Comparison of ENCODE assay signal across 1 cellular context in the genomic region with DNA sequence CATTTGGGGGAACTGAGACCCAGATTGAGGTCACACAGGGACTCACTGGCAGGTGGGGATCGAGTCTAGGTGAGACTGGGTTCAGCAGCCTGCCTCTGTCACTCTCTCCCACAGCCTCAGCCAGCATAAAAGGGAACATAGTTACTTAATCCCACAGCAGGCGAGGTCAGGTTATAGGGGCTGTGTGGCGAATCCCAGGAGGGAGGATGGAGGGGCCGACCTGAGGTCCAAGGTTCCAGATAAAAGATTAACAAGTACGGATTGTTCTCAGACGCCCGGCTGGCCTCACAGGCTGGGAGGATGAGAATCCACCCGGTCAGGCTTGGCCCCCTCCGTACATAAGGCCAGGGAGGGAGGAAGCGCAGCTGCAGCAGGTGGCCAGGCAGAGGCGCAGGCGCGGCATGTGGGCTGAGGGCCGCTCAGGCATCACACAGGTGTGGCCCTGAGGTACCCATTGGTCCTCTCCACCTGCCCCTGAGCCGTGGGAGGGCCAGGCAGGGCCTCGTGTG.
TF ChIP-seq lines count a peak whose summit lies in the region.

No MANE protein-coding gene starts in this region.

TF ChIP-seq in HepG2, 621 proteins besides CTCF, POLR2A, EP300 and RAD21 (continued from another document and continues in another):
- TF ChIP-seq, protein P1, sequence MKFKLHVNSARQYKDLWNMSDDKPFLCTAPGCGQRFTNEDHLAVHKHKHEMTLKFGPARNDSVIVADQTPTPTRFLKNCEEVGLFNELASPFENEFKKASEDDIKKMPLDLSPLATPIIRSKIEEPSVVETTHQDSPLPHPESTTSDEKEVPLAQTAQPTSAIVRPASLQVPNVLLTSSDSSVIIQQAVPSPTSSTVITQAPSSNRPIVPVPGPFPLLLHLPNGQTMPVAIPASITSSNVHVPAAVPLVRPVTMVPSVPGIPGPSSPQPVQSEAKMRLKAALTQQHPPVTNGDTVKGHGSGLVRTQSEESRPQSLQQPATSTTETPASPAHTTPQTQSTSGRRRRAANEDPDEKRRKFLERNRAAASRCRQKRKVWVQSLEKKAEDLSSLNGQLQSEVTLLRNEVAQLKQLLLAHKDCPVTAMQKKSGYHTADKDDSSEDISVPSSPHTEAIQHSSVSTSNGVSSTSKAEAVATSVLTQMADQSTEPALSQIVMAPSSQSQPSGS (CRISPR knock-in tag; IDR thresholded peaks at IDR 0.05), result 0 out of 2 replicates have a peak, but pooled peaks have one; percentile 18
- TF ChIP-seq ZNF335 (CRISPR knock-in tag; IDR thresholded peaks at IDR 0.05), result no peak
- no peak for TF ChIP-seq JUND (CRISPR knock-in tag; IDR thresholded peaks at IDR 0.05)
- TF ChIP-seq HOXA7 (CRISPR knock-in tag; IDR thresholded peaks at IDR 0.05), result no peak
- TF ChIP-seq, protein P2, sequence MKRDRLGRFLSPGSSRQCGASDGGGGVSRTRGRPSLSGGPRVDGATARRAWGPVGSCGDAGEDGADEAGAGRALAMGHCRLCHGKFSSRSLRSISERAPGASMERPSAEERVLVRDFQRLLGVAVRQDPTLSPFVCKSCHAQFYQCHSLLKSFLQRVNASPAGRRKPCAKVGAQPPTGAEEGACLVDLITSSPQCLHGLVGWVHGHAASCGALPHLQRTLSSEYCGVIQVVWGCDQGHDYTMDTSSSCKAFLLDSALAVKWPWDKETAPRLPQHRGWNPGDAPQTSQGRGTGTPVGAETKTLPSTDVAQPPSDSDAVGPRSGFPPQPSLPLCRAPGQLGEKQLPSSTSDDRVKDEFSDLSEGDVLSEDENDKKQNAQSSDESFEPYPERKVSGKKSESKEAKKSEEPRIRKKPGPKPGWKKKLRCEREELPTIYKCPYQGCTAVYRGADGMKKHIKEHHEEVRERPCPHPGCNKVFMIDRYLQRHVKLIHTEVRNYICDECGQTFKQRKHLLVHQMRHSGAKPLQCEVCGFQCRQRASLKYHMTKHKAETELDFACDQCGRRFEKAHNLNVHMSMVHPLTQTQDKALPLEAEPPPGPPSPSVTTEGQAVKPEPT (CRISPR knock-in tag; IDR thresholded peaks at IDR 0.05; ENCODE audit: low read depth), result no peak
- TF ChIP-seq KDM1A (CRISPR knock-in tag; IDR thresholded peaks at IDR 0.05), result peak; percentile 32; the same call in 1 of the 2 replicates
- no peak for TF ChIP-seq TCF12 (IDR thresholded peaks at IDR 0.05)
- TF ChIP-seq TCF12 (CRISPR knock-in tag; IDR thresholded peaks at IDR 0.05), result no peak
- TF ChIP-seq ELF4 (CRISPR knock-in tag; IDR thresholded peaks at IDR 0.05; ENCODE audit: borderline replicate concordance), result no peak
- peak; percentile 74; the same call in 1 of the 2 replicates for TF ChIP-seq ZNF564 (CRISPR knock-in tag; IDR thresholded peaks at IDR 0.05)
- TF ChIP-seq, protein P3, sequence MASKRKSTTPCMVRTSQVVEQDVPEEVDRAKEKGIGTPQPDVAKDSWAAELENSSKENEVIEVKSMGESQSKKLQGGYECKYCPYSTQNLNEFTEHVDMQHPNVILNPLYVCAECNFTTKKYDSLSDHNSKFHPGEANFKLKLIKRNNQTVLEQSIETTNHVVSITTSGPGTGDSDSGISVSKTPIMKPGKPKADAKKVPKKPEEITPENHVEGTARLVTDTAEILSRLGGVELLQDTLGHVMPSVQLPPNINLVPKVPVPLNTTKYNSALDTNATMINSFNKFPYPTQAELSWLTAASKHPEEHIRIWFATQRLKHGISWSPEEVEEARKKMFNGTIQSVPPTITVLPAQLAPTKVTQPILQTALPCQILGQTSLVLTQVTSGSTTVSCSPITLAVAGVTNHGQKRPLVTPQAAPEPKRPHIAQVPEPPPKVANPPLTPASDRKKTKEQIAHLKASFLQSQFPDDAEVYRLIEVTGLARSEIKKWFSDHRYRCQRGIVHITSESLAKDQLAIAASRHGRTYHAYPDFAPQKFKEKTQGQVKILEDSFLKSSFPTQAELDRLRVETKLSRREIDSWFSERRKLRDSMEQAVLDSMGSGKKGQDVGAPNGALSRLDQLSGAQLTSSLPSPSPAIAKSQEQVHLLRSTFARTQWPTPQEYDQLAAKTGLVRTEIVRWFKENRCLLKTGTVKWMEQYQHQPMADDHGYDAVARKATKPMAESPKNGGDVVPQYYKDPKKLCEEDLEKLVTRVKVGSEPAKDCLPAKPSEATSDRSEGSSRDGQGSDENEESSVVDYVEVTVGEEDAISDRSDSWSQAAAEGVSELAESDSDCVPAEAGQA (IDR thresholded peaks at IDR 0.05; ENCODE audit: low read depth), result no peak
- TF ChIP-seq, protein P3 (CRISPR knock-in tag; IDR thresholded peaks at IDR 0.05; ENCODE audit: borderline replicate concordance), result no peak
- TF ChIP-seq, protein P4, sequence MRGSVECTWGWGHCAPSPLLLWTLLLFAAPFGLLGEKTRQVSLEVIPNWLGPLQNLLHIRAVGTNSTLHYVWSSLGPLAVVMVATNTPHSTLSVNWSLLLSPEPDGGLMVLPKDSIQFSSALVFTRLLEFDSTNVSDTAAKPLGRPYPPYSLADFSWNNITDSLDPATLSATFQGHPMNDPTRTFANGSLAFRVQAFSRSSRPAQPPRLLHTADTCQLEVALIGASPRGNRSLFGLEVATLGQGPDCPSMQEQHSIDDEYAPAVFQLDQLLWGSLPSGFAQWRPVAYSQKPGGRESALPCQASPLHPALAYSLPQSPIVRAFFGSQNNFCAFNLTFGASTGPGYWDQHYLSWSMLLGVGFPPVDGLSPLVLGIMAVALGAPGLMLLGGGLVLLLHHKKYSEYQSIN (CRISPR knock-in tag; IDR thresholded peaks at IDR 0.05; ENCODE audit: borderline replicate concordance), result no peak
- TF ChIP-seq YEATS2 (CRISPR knock-in tag; IDR thresholded peaks at IDR 0.05; ENCODE audit: borderline replicate concordance), result no peak
- TF ChIP-seq SIN3A (IDR thresholded peaks at IDR 0.05; ENCODE audit: borderline replicate concordance, low read depth, low read length), result no peak
- peak; percentile 59 for TF ChIP-seq ERF (CRISPR knock-in tag; IDR thresholded peaks at IDR 0.05)
- no peak for TF ChIP-seq ZNF510 (CRISPR knock-in tag; IDR thresholded peaks at IDR 0.05; ENCODE audit: low read depth)
- 0 out of 2 replicates have a peak, but pooled peaks have one; percentile 33 for TF ChIP-seq ZNF33B (CRISPR knock-in tag; IDR thresholded peaks at IDR 0.05)
- TF ChIP-seq ZNF121 (CRISPR knock-in tag; IDR thresholded peaks at IDR 0.05), result no peak
- TF ChIP-seq SMARCE1 (IDR thresholded peaks at IDR 0.05; ENCODE audit: borderline replicate concordance), result no peak
- TF ChIP-seq, protein P5, sequence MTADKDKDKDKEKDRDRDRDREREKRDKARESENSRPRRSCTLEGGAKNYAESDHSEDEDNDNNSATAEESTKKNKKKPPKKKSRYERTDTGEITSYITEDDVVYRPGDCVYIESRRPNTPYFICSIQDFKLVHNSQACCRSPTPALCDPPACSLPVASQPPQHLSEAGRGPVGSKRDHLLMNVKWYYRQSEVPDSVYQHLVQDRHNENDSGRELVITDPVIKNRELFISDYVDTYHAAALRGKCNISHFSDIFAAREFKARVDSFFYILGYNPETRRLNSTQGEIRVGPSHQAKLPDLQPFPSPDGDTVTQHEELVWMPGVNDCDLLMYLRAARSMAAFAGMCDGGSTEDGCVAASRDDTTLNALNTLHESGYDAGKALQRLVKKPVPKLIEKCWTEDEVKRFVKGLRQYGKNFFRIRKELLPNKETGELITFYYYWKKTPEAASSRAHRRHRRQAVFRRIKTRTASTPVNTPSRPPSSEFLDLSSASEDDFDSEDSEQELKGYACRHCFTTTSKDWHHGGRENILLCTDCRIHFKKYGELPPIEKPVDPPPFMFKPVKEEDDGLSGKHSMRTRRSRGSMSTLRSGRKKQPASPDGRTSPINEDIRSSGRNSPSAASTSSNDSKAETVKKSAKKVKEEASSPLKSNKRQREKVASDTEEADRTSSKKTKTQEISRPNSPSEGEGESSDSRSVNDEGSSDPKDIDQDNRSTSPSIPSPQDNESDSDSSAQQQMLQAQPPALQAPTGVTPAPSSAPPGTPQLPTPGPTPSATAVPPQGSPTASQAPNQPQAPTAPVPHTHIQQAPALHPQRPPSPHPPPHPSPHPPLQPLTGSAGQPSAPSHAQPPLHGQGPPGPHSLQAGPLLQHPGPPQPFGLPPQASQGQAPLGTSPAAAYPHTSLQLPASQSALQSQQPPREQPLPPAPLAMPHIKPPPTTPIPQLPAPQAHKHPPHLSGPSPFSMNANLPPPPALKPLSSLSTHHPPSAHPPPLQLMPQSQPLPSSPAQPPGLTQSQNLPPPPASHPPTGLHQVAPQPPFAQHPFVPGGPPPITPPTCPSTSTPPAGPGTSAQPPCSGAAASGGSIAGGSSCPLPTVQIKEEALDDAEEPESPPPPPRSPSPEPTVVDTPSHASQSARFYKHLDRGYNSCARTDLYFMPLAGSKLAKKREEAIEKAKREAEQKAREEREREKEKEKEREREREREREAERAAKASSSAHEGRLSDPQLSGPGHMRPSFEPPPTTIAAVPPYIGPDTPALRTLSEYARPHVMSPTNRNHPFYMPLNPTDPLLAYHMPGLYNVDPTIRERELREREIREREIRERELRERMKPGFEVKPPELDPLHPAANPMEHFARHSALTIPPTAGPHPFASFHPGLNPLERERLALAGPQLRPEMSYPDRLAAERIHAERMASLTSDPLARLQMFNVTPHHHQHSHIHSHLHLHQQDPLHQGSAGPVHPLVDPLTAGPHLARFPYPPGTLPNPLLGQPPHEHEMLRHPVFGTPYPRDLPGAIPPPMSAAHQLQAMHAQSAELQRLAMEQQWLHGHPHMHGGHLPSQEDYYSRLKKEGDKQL (CRISPR knock-in tag; IDR thresholded peaks at IDR 0.05; ENCODE audit: low read depth), result 0 out of 2 replicates have a peak, but pooled peaks have one; percentile 32
- TF ChIP-seq, protein P6, sequence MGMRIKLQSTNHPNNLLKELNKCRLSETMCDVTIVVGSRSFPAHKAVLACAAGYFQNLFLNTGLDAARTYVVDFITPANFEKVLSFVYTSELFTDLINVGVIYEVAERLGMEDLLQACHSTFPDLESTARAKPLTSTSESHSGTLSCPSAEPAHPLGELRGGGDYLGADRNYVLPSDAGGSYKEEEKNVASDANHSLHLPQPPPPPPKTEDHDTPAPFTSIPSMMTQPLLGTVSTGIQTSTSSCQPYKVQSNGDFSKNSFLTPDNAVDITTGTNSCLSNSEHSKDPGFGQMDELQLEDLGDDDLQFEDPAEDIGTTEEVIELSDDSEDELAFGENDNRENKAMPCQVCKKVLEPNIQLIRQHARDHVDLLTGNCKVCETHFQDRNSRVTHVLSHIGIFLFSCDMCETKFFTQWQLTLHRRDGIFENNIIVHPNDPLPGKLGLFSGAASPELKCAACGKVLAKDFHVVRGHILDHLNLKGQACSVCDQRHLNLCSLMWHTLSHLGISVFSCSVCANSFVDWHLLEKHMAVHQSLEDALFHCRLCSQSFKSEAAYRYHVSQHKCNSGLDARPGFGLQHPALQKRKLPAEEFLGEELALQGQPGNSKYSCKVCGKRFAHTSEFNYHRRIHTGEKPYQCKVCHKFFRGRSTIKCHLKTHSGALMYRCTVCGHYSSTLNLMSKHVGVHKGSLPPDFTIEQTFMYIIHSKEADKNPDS (CRISPR knock-in tag; IDR thresholded peaks at IDR 0.05), result no peak
- TF ChIP-seq ZNF660 (CRISPR knock-in tag; IDR thresholded peaks at IDR 0.05; ENCODE audit: borderline replicate concordance, low read depth), result no peak
- no peak for TF ChIP-seq JDP2 (CRISPR knock-in tag; IDR thresholded peaks at IDR 0.05; ENCODE audit: borderline replicate concordance)
- TF ChIP-seq, protein P7, sequence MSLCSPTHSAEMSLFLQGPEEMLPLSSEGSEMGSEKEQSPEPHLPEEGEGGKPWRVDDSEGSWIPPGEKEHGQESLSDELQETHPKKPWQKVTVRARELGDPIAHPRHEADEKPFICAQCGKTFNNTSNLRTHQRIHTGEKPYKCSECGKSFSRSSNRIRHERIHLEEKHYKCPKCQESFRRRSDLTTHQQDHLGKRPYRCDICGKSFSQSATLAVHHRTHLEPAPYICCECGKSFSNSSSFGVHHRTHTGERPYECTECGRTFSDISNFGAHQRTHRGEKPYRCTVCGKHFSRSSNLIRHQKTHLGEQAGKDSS (CRISPR knock-in tag; IDR thresholded peaks at IDR 0.05; ENCODE audit: borderline replicate concordance, low read depth), result 0 out of 2 replicates have a peak, but pooled peaks have one; percentile 61
- 0 out of 2 replicates have a peak, but pooled peaks have one; percentile 14 for TF ChIP-seq ZNF644 (CRISPR knock-in tag; IDR thresholded peaks at IDR 0.05; ENCODE audit: low read depth)
- TF ChIP-seq FOXO1 (CRISPR knock-in tag; IDR thresholded peaks at IDR 0.05), result no peak
- TF ChIP-seq, protein P8, sequence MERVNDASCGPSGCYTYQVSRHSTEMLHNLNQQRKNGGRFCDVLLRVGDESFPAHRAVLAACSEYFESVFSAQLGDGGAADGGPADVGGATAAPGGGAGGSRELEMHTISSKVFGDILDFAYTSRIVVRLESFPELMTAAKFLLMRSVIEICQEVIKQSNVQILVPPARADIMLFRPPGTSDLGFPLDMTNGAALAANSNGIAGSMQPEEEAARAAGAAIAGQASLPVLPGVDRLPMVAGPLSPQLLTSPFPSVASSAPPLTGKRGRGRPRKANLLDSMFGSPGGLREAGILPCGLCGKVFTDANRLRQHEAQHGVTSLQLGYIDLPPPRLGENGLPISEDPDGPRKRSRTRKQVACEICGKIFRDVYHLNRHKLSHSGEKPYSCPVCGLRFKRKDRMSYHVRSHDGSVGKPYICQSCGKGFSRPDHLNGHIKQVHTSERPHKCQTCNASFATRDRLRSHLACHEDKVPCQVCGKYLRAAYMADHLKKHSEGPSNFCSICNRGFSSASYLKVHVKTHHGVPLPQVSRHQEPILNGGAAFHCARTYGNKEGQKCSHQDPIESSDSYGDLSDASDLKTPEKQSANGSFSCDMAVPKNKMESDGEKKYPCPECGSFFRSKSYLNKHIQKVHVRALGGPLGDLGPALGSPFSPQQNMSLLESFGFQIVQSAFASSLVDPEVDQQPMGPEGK (CRISPR knock-in tag; IDR thresholded peaks at IDR 0.05), result peak; percentile 94
- TF ChIP-seq ZBTB1 (CRISPR knock-in tag; IDR thresholded peaks at IDR 0.05; ENCODE audit: borderline replicate concordance), result no peak
- no peak for TF ChIP-seq ARNT2 (CRISPR knock-in tag; IDR thresholded peaks at IDR 0.05; ENCODE audit: low read depth)
